ENCODE assay signal across 1 cellular context in the genomic region with DNA sequence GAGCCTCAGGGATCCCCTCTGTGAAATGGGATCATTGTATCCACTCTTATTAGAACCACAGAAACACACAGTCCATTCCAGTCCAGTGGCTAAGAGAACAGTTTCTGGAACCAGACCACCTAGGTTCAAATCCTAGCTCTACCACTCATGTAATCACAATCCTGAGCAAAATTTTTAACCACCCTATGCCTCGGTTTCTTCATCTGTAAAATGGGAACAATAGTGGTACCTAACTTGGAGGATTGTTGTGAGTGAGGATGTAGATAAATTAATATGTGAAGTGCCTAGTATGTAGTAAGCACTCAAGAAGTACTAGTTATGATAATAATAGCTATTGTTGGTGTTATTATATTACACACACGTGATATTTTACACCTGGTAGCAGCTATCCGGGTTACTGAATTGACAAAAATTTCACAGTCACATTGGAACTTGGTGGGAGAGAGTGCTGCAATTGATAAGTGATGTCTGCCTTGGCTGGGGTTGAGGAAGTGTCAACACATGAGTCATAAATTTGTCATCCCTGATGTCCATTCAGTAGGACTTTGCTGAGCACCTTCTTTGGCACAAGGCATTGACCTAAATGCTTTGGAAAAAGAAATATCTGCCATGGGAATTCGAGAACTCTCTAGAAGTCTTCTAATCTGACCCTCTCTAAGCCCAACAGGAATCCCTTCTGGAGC.
TF ChIP-seq lines count a peak whose summit lies in the region.

No MANE protein-coding gene starts in this region.

TF ChIP-seq in HepG2, 621 proteins besides CTCF, POLR2A, EP300 and RAD21 (continued from another document):
- 0 out of 2 replicates have a peak, but pooled peaks have one; percentile 21 for TF ChIP-seq AHDC1 (CRISPR knock-in tag; IDR thresholded peaks at IDR 0.05; ENCODE audit: borderline replicate concordance)
- TF ChIP-seq FOSL2 (CRISPR knock-in tag; IDR thresholded peaks at IDR 0.05), result peak; percentile 94
- TF ChIP-seq ZNF3 (CRISPR knock-in tag; IDR thresholded peaks at IDR 0.05), result 0 out of 2 replicates have a peak, but pooled peaks have one; percentile 53
